Comparison of ENCODE assay signal across 13 cellular contexts in genomic region chr6:106522557-106522956, GRCh38.
DNase-seq lines count a peak whose midpoint lies in the region; ATAC-seq and TF ChIP-seq lines count a peak whose summit lies in the region.
"Had no signal": no experiment of that assay in that cellular context is flagged by ENCODE, and none has a peak within 500 bp of the region (broad histone marks: within the 10 kb centered on the region; RNA-seq: fewer than 3 reads in every experiment).

No MANE protein-coding gene starts in this region.

- H2BK12ac ChIP-seq in trophoblast cell (ENCODE audit: low read length): no peak overlapping the region

- H3K4me3 Mint-ChIP-seq in activated T-helper 2 cell treated with anti-CD3 and anti-CD28 coated beads, Interferon-gamma antibody, Interleukin-2, Interleukin-4, amounts not matched to agents 10 μg/mL and 5 μg/mL and 100 μg/mL, durations not matched to agents 14 hours and 24 hours and 36 hours (ENCODE audit: low read depth): peak overlapping the region; percentile 90
- H3K4me3 Mint-ChIP-seq in natural killer cell treated with Interleukin-12 subunit alpha and Interleukin-12 subunit beta and Interleukin-15 and Interleukin-18, amount 100 ng/mL, for 72 hours: peak overlapping the region; percentile 89

- no peak overlapping the region for H4K12ac ChIP-seq in trophoblast cell (ENCODE audit: low read depth, low read length)

- H2BK5ac ChIP-seq in trophoblast cell (ENCODE audit: low read depth, low read length, poor library complexity): no peak overlapping the region

- no peak for TF ChIP-seq CTCF in Loucy (conservative IDR thresholded peaks at IDR 0.05; ENCODE audit: low read length)
- no peak for TF ChIP-seq CTCF in PC-9 (conservative IDR thresholded peaks at IDR 0.05)

- no peak overlapping the region for H3K4ac ChIP-seq in trophoblast cell (ENCODE audit: low read depth, low read length)

- intact Hi-C loops in activated T-helper 2 cell treated with anti-CD3 and anti-CD28 coated beads, Interferon-gamma antibody, Interleukin-2, Interleukin-4, amounts not matched to agents 10 μg/mL and 5 μg/mL and 100 μg/mL, durations not matched to agents 14 hours and 24 hours and 36 hours (cut with micrococcal nuclease): loop anchor here (5.0 to 10.0 kb wide), 4 partner anchors 90 to 728 kb away; partner anchors contain the start of gene ATG5
- intact Hi-C loops in PC-9 (cut with micrococcal nuclease; ENCODE audit: unreplicated experiment): no loop called here

- H3K14ac ChIP-seq in trophoblast cell (ENCODE audit: low read length): no peak overlapping the region

- H4K8ac ChIP-seq in trophoblast cell (ENCODE audit: low read depth, low read length): no peak overlapping the region

- H3K4me3 ChIP-seq in Loucy (ENCODE audit: low read length, poor library complexity, severe bottlenecking) (peak overlapping the region; percentile 73), trophoblast cell (ENCODE audit: low read depth, low read length) (no peak overlapping the region), PC-9 (no peak overlapping the region)
- H3K4me3 ChIP-seq: gastroesophageal sphincter, prostate gland, thyroid gland had no signal

- CTCF ChIA-PET in PC-9 (lab: Charles Lee): interaction anchor here (0.6 kb wide), 1 partner anchor 1091 kb away, joined by 3 read pairs; no protein-coding TSS in a partner anchor

- H3K36me3 ChIP-seq in Loucy (ENCODE audit: insufficient read depth, low read length) (peaks cover 11% of the 10 kb centered on the region), trophoblast cell (ENCODE audit: control insufficient read depth in 1 of 2, insufficient read depth in 2 of 2, low read length in 2 of 2) (no peaks in the 10 kb centered on the region), PC-9 (ENCODE audit: low read depth) (peaks cover 6% of the 10 kb centered on the region; the same call in 1 of the 2 replicates)
- H3K36me3 ChIP-seq: gastroesophageal sphincter, prostate gland, thyroid gland had no signal

- H3K79me2 ChIP-seq in Loucy (ENCODE audit: insufficient read depth, low read length) (peaks cover 38% of the 10 kb centered on the region), trophoblast cell (ENCODE audit: control insufficient read depth, insufficient read depth, low read length, poor library complexity) (no peaks in the 10 kb centered on the region), PC-9 (ENCODE audit: low read depth) (no peaks in the 10 kb centered on the region)

- H3K27ac Mint-ChIP-seq in activated T-helper 2 cell treated with anti-CD3 and anti-CD28 coated beads, Interferon-gamma antibody, Interleukin-2, Interleukin-4, amounts not matched to agents 10 μg/mL and 5 μg/mL and 100 μg/mL, durations not matched to agents 14 hours and 24 hours and 36 hours: peak overlapping the region; percentile 97
- peak overlapping the region; percentile 94 to 95 for H3K27ac Mint-ChIP-seq in natural killer cell treated with Interleukin-12 subunit alpha and Interleukin-12 subunit beta and Interleukin-15 and Interleukin-18, amount 100 ng/mL, for 72 hours

- DNase-seq in NOMO-1 (lab: John Stamatoyannopoulos, UW; ENCODE audit: unreplicated experiment in 2 of 2): peak; percentile 50 to 88
- no peak for DNase-seq in NOMO-1 treated with dmso at 0.1 percent for 144 hours (lab: John Stamatoyannopoulos, UW; ENCODE audit: unreplicated experiment)
- no peak for DNase-seq in activated T-helper 2 cell treated with anti-CD3 and anti-CD28 coated beads, Interferon-gamma antibody, Interleukin-2, Interleukin-4, amounts not matched to agents 10 μg/mL and 5 μg/mL and 100 μg/mL, durations not matched to agents 14 hours and 24 hours and 36 hours (ENCODE audit: low spot score)
- DNase-seq in natural killer cell treated with Interleukin-12 subunit alpha and Interleukin-12 subunit beta and Interleukin-15 and Interleukin-18, amount 100 ng/mL, for 72 hours (ENCODE audit: low spot score): no peak
- no peak for DNase-seq in DMS114 treated with DMSO at 0.1 percent for 48 hours (lab: John Stamatoyannopoulos, UW; ENCODE audit: unreplicated experiment)
- no peak for DNase-seq in trophoblast cell
- no peak for DNase-seq in PC-9
- DNase-seq: GOT3, thyroid gland had no signal

- H3K9me2 ChIP-seq in Loucy (replicated peaks; ENCODE audit: low read depth, low read length) (no peaks in the 10 kb centered on the region), PC-9 (ENCODE audit: insufficient read depth) (no peaks in the 10 kb centered on the region)

- H2AFZ ChIP-seq in Loucy (ENCODE audit: low read length) (no peak overlapping the region), trophoblast cell (ENCODE audit: insufficient read depth, low read length, poor library complexity) (no peak overlapping the region), PC-9 (no peak overlapping the region)

- H3K27me3 ChIP-seq in Loucy (ENCODE audit: insufficient read depth, low read length, poor library complexity, severe bottlenecking) (no peaks in the 10 kb centered on the region), trophoblast cell (ENCODE audit: insufficient read depth, low read length) (no peaks in the 10 kb centered on the region), PC-9 (ENCODE audit: insufficient read depth, low read depth) (no peaks in the 10 kb centered on the region)
- H3K27me3 ChIP-seq: thyroid gland had no signal

- peaks cover 15% of the 10 kb centered on the region for H3F3A ChIP-seq in Loucy (ENCODE audit: low read depth)
- H3F3A ChIP-seq in PC-9 (ENCODE audit: insufficient read depth, low read depth): peaks cover 13% of the 10 kb centered on the region

- H2AK5ac ChIP-seq in trophoblast cell (ENCODE audit: low read length): no peak overlapping the region

- peak overlapping the region; percentile 92 for H3K4me2 ChIP-seq in Loucy (ENCODE audit: low read depth, low read length, poor library complexity, severe bottlenecking)
- no peak overlapping the region for H3K4me2 ChIP-seq in trophoblast cell (ENCODE audit: low read length)
- no peak overlapping the region for H3K4me2 ChIP-seq in PC-9

- WGBS in trophoblast cell (ENCODE audit: extremely low coverage, insufficient coverage, insufficient read length): no CpG with 5 or more reads among the region's 2 CpGs

- peaks cover 51% of the 10 kb centered on the region for H3K36me3 Mint-ChIP-seq in activated T-helper 2 cell treated with anti-CD3 and anti-CD28 coated beads, Interferon-gamma antibody, Interleukin-2, Interleukin-4, amounts not matched to agents 10 μg/mL and 5 μg/mL and 100 μg/mL, durations not matched to agents 14 hours and 24 hours and 36 hours (ENCODE audit: low read depth)
- H3K36me3 Mint-ChIP-seq in natural killer cell treated with Interleukin-12 subunit alpha and Interleukin-12 subunit beta and Interleukin-15 and Interleukin-18, amount 100 ng/mL, for 72 hours: peaks cover 6% of the 10 kb centered on the region

- no peak for ATAC-seq in natural killer cell treated with Interleukin-12 subunit alpha and Interleukin-12 subunit beta and Interleukin-15 and Interleukin-18, amount 100 ng/mL, for 72 hours
- ATAC-seq: gastroesophageal sphincter had no signal

- H3K9ac ChIP-seq in Loucy (ENCODE audit: low read depth, low read length, poor library complexity, severe bottlenecking) (no peak overlapping the region), trophoblast cell (ENCODE audit: low read length) (no peak overlapping the region)

- H2BK120ac ChIP-seq in trophoblast cell (ENCODE audit: insufficient read depth, low read length, poor library complexity): no peak overlapping the region

- peaks cover 56% of the 10 kb centered on the region for H3K4me1 Mint-ChIP-seq in activated T-helper 2 cell treated with anti-CD3 and anti-CD28 coated beads, Interferon-gamma antibody, Interleukin-2, Interleukin-4, amounts not matched to agents 10 μg/mL and 5 μg/mL and 100 μg/mL, durations not matched to agents 14 hours and 24 hours and 36 hours (ENCODE audit: low read depth)
- peaks cover 46 to 76% of the 10 kb centered on the region in 2 donors for H3K4me1 Mint-ChIP-seq in natural killer cell treated with Interleukin-12 subunit alpha and Interleukin-12 subunit beta and Interleukin-15 and Interleukin-18, amount 100 ng/mL, for 72 hours (ENCODE audit: low read depth in 2 of 2)

- peaks cover 9% of the 10 kb centered on the region for H4K20me1 ChIP-seq in Loucy (ENCODE audit: insufficient read depth, low read length, poor library complexity, severe bottlenecking)
- no peaks in the 10 kb centered on the region for H4K20me1 ChIP-seq in PC-9 (ENCODE audit: insufficient read depth)

- H3K9me3 ChIP-seq in Loucy (ENCODE audit: insufficient read depth, low read depth, low read length) (no peaks in the 10 kb centered on the region), trophoblast cell (ENCODE audit: insufficient read depth, low read depth, low read length) (no peaks in the 10 kb centered on the region), PC-9 (ENCODE audit: insufficient read depth, low read depth) (no peaks in the 10 kb centered on the region; the same call in 1 of the 2 replicates)
- H3K9me3 ChIP-seq: gastroesophageal sphincter, prostate gland, thyroid gland had no signal

- POLR2A ChIA-PET in PC-9 (lab: Charles Lee; ENCODE audit: unreplicated experiment): interaction anchor here (0.7 kb wide), 1 partner anchor 454 kb away, joined by 3 read pairs; no protein-coding TSS in a partner anchor

- no peak overlapping the region for H3K18ac ChIP-seq in trophoblast cell (ENCODE audit: low read length)

- no peaks in the 10 kb centered on the region for H3K9me3 Mint-ChIP-seq in activated T-helper 2 cell treated with anti-CD3 and anti-CD28 coated beads, Interferon-gamma antibody, Interleukin-2, Interleukin-4, amounts not matched to agents 10 μg/mL and 5 μg/mL and 100 μg/mL, durations not matched to agents 14 hours and 24 hours and 36 hours
- H3K9me3 Mint-ChIP-seq in natural killer cell treated with Interleukin-12 subunit alpha and Interleukin-12 subunit beta and Interleukin-15 and Interleukin-18, amount 100 ng/mL, for 72 hours: no peaks in the 10 kb centered on the region

- BruUV-seq in PC-9 (replicated peaks; lab: Mats Ljungman, UMichigan): no TSS peak

- H3K27ac ChIP-seq in trophoblast cell (ENCODE audit: low read depth, low read length) (no peak overlapping the region), PC-9 (no peak overlapping the region)
- H3K27ac ChIP-seq: 22Rv1, gastroesophageal sphincter, prostate gland, thyroid gland had no signal

- H3K79me1 ChIP-seq in trophoblast cell (ENCODE audit: low read length): no peaks in the 10 kb centered on the region

- no peaks in the 10 kb centered on the region for H3K27me3 Mint-ChIP-seq in activated T-helper 2 cell treated with anti-CD3 and anti-CD28 coated beads, Interferon-gamma antibody, Interleukin-2, Interleukin-4, amounts not matched to agents 10 μg/mL and 5 μg/mL and 100 μg/mL, durations not matched to agents 14 hours and 24 hours and 36 hours (ENCODE audit: low read depth)
- peaks cover 0 to 3% of the 10 kb centered on the region in 2 donors for H3K27me3 Mint-ChIP-seq in natural killer cell treated with Interleukin-12 subunit alpha and Interleukin-12 subunit beta and Interleukin-15 and Interleukin-18, amount 100 ng/mL, for 72 hours

- H4K91ac ChIP-seq in trophoblast cell (ENCODE audit: low read depth, low read length): no peak overlapping the region

- H3K23ac ChIP-seq in trophoblast cell (ENCODE audit: low read length): no peak overlapping the region

- H3K4me1 ChIP-seq in Loucy (ENCODE audit: insufficient read depth, low read length, poor library complexity, severe bottlenecking): peaks cover 66% of the 10 kb centered on the region
- H3K4me1 ChIP-seq in trophoblast cell (ENCODE audit: control insufficient read depth in 1 of 2, insufficient read depth in 2 of 2, low read length in 2 of 2): no peaks in the 10 kb centered on the region
- H3K4me1 ChIP-seq in PC-9 (replicated peaks; ENCODE audit: insufficient read depth): peaks cover 49% of the 10 kb centered on the region
- H3K4me1 ChIP-seq: gastroesophageal sphincter had no signal

Comparison
In these comparisons a context has a peak if more than half of its experiments do, and no peak if none do; other contexts are left out.
1. DNase-seq: peak in NOMO-1 (2 of 2); none in NOMO-1 treated with dmso at 0.1 percent for 144 hours (single experiment), activated T-helper 2 cell treated with anti-CD3 and anti-CD28 coated beads, Interferon-gamma antibody, Interleukin-2, Interleukin-4, amounts not matched to agents 10 μg/mL and 5 μg/mL and 100 μg/mL, durations not matched to agents 14 hours and 24 hours and 36 hours (single experiment), natural killer cell treated with Interleukin-12 subunit alpha and Interleukin-12 subunit beta and Interleukin-15 and Interleukin-18, amount 100 ng/mL, for 72 hours (single experiment), DMS114 treated with DMSO at 0.1 percent for 48 hours (single experiment), trophoblast cell (0 of 2) and PC-9 (0 of 2).